Comparison of ENCODE assay signal across 11 cellular contexts in the genomic region with DNA sequence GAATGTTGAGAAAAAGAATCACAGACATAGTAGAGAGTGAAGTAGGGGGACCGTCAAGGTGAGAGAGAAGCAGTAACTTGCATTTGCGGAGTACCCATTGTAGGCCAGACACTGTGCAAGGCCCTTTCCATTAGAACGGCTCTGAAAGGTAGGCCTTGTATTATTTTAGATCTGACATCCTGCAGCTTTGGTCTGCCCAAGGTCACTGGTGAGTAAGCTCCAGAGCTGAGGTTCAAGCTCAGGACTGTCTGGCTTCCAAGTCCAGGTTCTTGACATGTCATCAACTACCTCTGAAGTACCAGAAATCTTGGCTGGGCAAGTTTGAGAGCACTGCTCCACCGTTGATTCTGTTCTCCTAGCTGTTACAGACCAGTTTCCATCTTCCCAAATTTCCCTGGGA. TPM values are rescaled to one million over a fixed set of nuclear protein-coding genes. Genes with fewer than 3 reads are reported as not detected.
"Had no signal": no experiment of that assay in that cellular context is flagged by ENCODE, and none has a peak within 500 bp of the region (broad histone marks: within the 10 kb centered on the region; RNA-seq: fewer than 3 reads in every experiment).

No MANE protein-coding gene starts in this region.

- H3K9me3 ChIP-seq: HAP-1 had no signal

- H3K9ac ChIP-seq: GM23248 had no signal

- ATAC-seq: HCT116, K562 had no signal

- H2AFZ ChIP-seq: GM23248 had no signal

- H3K27ac ChIP-seq: GM23248 had no signal

- DNase-seq: GM23248, GOT3, H7, HFFc6, IMR-90, KG1 had no signal

- FAIRE-seq: HTR-8/SVneo, K562 had no signal

- H3K36me3 ChIP-seq: HAP-1 had no signal

- H3K4me3 ChIP-seq: GM23248, HAP-1, K562 had no signal

RNA-seq across cellular contexts. Expression of a gene that starts 13.2 kb away (rescaled TPM):
- total RNA-seq: GM23248, H7, HFFc6, HT-29, IMR-90, K562 had no signal
- polyA plus RNA-seq: GM23248, IMR-90, K562 had no signal

RNA-seq across cellular contexts. Expression of a gene that starts 29.6 kb away (rescaled TPM):
- total RNA-seq: H7, IMR-90, K562 had no signal
- polyA plus RNA-seq: IMR-90, K562 had no signal

RNA-seq across cellular contexts. Expression of a gene that starts 44.4 kb away (rescaled TPM):
- total RNA-seq: H7, IMR-90, K562 had no signal
- polyA plus RNA-seq: K562 had no signal

RNA-seq across cellular contexts. Expression of a gene that starts 55.3 kb away (rescaled TPM):
- total RNA-seq: H7, K562 had no signal
- polyA plus RNA-seq: K562 had no signal
